In genomic region chr2:67214585-67215184, GRCh38 we compare ENCODE assay signal across 21 cellular contexts.
DNase-seq lines count a peak whose midpoint lies in the region; ATAC-seq and TF ChIP-seq lines count a peak whose summit lies in the region.
"Had no signal": no experiment of that assay in that cellular context is flagged by ENCODE, and none has a peak within 500 bp of the region (broad histone marks: within the 10 kb centered on the region; RNA-seq: fewer than 3 reads in every experiment).

No MANE protein-coding gene starts in this region.

- no peak overlapping the region for H4K12ac ChIP-seq in trophoblast cell (ENCODE audit: low read depth, low read length)

- H3K27ac ChIP-seq in trophoblast cell (ENCODE audit: low read depth, low read length): no peak overlapping the region
- no peak overlapping the region for H3K27ac ChIP-seq in smooth muscle cell (ENCODE audit: low read depth)
- H3K27ac ChIP-seq: breast epithelium, tibial nerve had no signal

- ATAC-seq in Right ventricle myocardium inferior (peak; percentile 20), left cardiac atrium (no peak), GM21723 (IDR thresholded peaks at IDR 0.05; ENCODE audit: unreplicated experiment) (no peak)

- H2BK5ac ChIP-seq in trophoblast cell (ENCODE audit: low read depth, low read length, poor library complexity): no peak overlapping the region

- 100% methylated on average over 4 of the region's 5 CpGs for WGBS in trophoblast cell (ENCODE audit: extremely low coverage, insufficient coverage, insufficient read length)
- WGBS in smooth muscle cell (ENCODE audit: low lambda C conversion rate): 91% methylated on average over 5 of the region's 5 CpGs

- no peak overlapping the region for H3K23ac ChIP-seq in trophoblast cell (ENCODE audit: low read length)

- TF ChIP-seq CTCF in smooth muscle cell (IDR thresholded peaks at IDR 0.05; ENCODE audit: borderline replicate concordance, insufficient read depth, poor library complexity, severe bottlenecking): no peak

- no peak overlapping the region for H3K18ac ChIP-seq in trophoblast cell (ENCODE audit: low read length)

- no peak overlapping the region for H3K4me2 ChIP-seq in trophoblast cell (ENCODE audit: low read length)
- H3K4me2 ChIP-seq in smooth muscle cell: no peak overlapping the region

- H2BK12ac ChIP-seq in trophoblast cell (ENCODE audit: low read length): no peak overlapping the region

- no peak overlapping the region for H3K9ac ChIP-seq in iPS-15b (ENCODE audit: low read depth, low read length)
- no peak overlapping the region for H3K9ac ChIP-seq in trophoblast cell (ENCODE audit: low read length)
- H3K9ac ChIP-seq in smooth muscle cell (ENCODE audit: low read depth): no peak overlapping the region

- no peaks in the 10 kb centered on the region for H3K79me1 ChIP-seq in trophoblast cell (ENCODE audit: low read length)

- H3K4me3 ChIP-seq in iPS-15b (ENCODE audit: low read depth, low read length): peak overlapping the region; percentile 2
- peak overlapping the region; percentile 44 for H3K4me3 ChIP-seq in trophoblast cell (ENCODE audit: low read depth, low read length)
- H3K4me3 ChIP-seq in smooth muscle cell: no peak overlapping the region
- H3K4me3 ChIP-seq: breast epithelium, tibial nerve had no signal

- H4K8ac ChIP-seq in trophoblast cell (ENCODE audit: low read depth, low read length): no peak overlapping the region

- DNase-seq in Right ventricle myocardium inferior (ENCODE audit: missing footprints) (peak; percentile 21), left cardiac atrium (no peak), trophoblast cell (no peak), smooth muscle cell (lab: John Stamatoyannopoulos, UW; ENCODE audit: unreplicated experiment) (no peak), D341Med (ENCODE audit: low spot score) (no peak), NCI-H446 treated with DMSO at 0.1 percent for 48 hours (lab: John Stamatoyannopoulos, UW) (no peak)
- DNase-seq: 8988T; activated naive CD4-positive, alpha-beta T cell; activated T-cell treated with anti-CD3 and anti-CD28 coated beads, Interleukin-2, amount 50 U/mL, for 1 hour; AML-193; DMS153; effector memory CD4-positive, alpha-beta T cell; kidney; naive B cell; SIG-M5; stimulated activated CD4-positive, alpha-beta T cell treated with anti-CD3 and anti-CD28 coated beads, Interleukin-12 subunit alpha, Interleukin-12 subunit beta, amount 100 ng/mL, for 4 hours; T-helper 1 cell had no signal

- H2AK5ac ChIP-seq in trophoblast cell (ENCODE audit: low read length): no peak overlapping the region

- no peak overlapping the region for H3K14ac ChIP-seq in trophoblast cell (ENCODE audit: low read length)

- no peak overlapping the region for H2BK120ac ChIP-seq in trophoblast cell (ENCODE audit: insufficient read depth, low read length, poor library complexity)

- H2AFZ ChIP-seq in trophoblast cell (ENCODE audit: insufficient read depth, low read length, poor library complexity): no peak overlapping the region
- H2AFZ ChIP-seq in smooth muscle cell (ENCODE audit: low read depth): no peak overlapping the region

- H3K27me3 ChIP-seq in iPS-15b (ENCODE audit: control insufficient read depth, insufficient read depth, low read length) (no peaks in the 10 kb centered on the region), trophoblast cell (ENCODE audit: insufficient read depth, low read length) (no peaks in the 10 kb centered on the region), smooth muscle cell (ENCODE audit: low read depth) (no peaks in the 10 kb centered on the region)
- H3K27me3 ChIP-seq: breast epithelium, tibial nerve had no signal

- H3K9me3 ChIP-seq in iPS-15b (ENCODE audit: control insufficient read depth, insufficient read depth, low read length): no peaks in the 10 kb centered on the region
- no peaks in the 10 kb centered on the region for H3K9me3 ChIP-seq in trophoblast cell (ENCODE audit: insufficient read depth, low read depth, low read length)
- H3K9me3 ChIP-seq in smooth muscle cell (replicated peaks; ENCODE audit: low read depth): no peaks in the 10 kb centered on the region
- H3K9me3 ChIP-seq: breast epithelium, tibial nerve had no signal

- H3K4me1 ChIP-seq in iPS-15b (ENCODE audit: control insufficient read depth, insufficient read depth, low read length): peaks cover 15% of the 10 kb centered on the region
- H3K4me1 ChIP-seq in trophoblast cell (ENCODE audit: control insufficient read depth in 1 of 2, insufficient read depth in 2 of 2, low read length in 2 of 2): no peaks in the 10 kb centered on the region
- no peaks in the 10 kb centered on the region for H3K4me1 ChIP-seq in smooth muscle cell (ENCODE audit: low read depth)
- H3K4me1 ChIP-seq: breast epithelium, tibial nerve had no signal

- H3K36me3 ChIP-seq in iPS-15b (ENCODE audit: control insufficient read depth, insufficient read depth, low read length): no peaks in the 10 kb centered on the region
- H3K36me3 ChIP-seq in trophoblast cell (ENCODE audit: control insufficient read depth in 1 of 2, insufficient read depth in 2 of 2, low read length in 2 of 2): no peaks in the 10 kb centered on the region
- H3K36me3 ChIP-seq in smooth muscle cell (ENCODE audit: low read depth): no peaks in the 10 kb centered on the region
- H3K36me3 ChIP-seq: breast epithelium, tibial nerve had no signal

- no peak overlapping the region for H3K4ac ChIP-seq in trophoblast cell (ENCODE audit: low read depth, low read length)

- no peaks in the 10 kb centered on the region for H4K20me1 ChIP-seq in smooth muscle cell (ENCODE audit: low read depth)

- intact Hi-C loops in Right ventricle myocardium inferior (cut with DNase I) (no loop called here), left cardiac atrium (cut with DNase I) (no loop called here)

- no peak overlapping the region for H4K91ac ChIP-seq in trophoblast cell (ENCODE audit: low read depth, low read length)

- H3K79me2 ChIP-seq in trophoblast cell (ENCODE audit: control insufficient read depth, insufficient read depth, low read length, poor library complexity) (no peaks in the 10 kb centered on the region), smooth muscle cell (ENCODE audit: low read depth) (no peaks in the 10 kb centered on the region)

- H3F3A ChIP-seq in smooth muscle cell (ENCODE audit: low read depth): peaks cover 4% of the 10 kb centered on the region
